Comparison of ENCODE assay signal across 1 cellular context in the genomic region with DNA sequence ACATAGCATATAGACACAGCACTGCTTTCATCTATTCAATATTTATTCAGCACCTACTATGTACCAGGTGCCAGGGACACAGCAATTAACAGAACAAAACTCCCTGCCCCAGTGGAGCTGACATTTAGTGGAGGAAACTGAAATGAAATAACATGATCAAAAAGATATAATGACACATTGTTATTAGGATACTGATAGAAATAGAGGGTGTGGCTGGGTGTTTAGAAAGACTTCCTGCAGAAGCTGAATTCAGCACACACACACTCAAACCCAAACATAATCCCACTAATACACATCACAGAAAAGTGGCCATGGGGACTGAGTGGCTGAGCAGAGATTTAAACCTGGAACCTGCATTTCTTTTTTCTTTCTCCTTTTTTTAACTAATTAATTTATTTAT.
TF ChIP-seq lines count a peak whose summit lies in the region.

No MANE protein-coding gene starts in this region.

TF ChIP-seq in HepG2, 621 proteins besides CTCF, POLR2A, EP300 and RAD21:
- peak; percentile 73 for TF ChIP-seq ZKSCAN1 (IDR thresholded peaks at IDR 0.05; ENCODE audit: low read length)
- TF ChIP-seq TRAFD1 (CRISPR knock-in tag; IDR thresholded peaks at IDR 0.05; ENCODE audit: borderline replicate concordance) = no peak
